11 cellular contexts compared by ENCODE assay signal in the genomic region with DNA sequence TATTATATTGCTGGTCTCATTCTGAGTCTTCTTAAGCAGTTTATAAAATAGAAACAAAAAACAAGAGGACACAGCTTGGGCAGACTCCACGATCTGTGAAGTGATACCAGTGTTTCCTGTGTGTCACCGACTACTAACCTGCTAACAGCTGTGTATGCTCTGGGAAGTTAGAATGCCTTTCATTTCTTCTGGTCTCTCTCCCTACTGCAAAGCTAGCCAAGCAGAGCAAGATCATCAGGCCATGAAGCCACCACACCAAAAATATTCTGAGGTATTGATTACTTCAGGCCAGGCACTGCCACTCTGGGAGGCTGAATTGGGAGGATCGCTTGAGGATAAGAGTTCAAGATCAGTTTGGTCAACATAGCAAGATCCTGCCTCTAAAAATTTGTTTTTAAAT. TPM values are rescaled to one million over a fixed set of nuclear protein-coding genes. Genes with fewer than 3 reads are reported as not detected.
DNase-seq lines count a peak whose midpoint lies in the region; ATAC-seq, FAIRE-seq and TF ChIP-seq lines count a peak whose summit lies in the region.
"Had no signal": no experiment of that assay in that cellular context is flagged by ENCODE, and none has a peak within 500 bp of the region (broad histone marks: within the 10 kb centered on the region; RNA-seq: fewer than 3 reads in every experiment).

No MANE protein-coding gene starts in this region.

- 45 to 55% methylated on average over 3 of the region's 3 CpGs for WGBS in heart right ventricle, 2 donors
- 55 to 78% methylated on average over 3 of the region's 3 CpGs for WGBS in sigmoid colon, 2 donors

- no peak for DNase-seq in cardiac muscle cell (ENCODE audit: low read depth in 1 of 2, low spot score in 1 of 2)
- no peak for DNase-seq in heart right ventricle
- DNase-seq in RPMI7951 (ENCODE audit: low read depth): peak; percentile 14
- no peak for DNase-seq in H54 (ENCODE audit: insufficient read length, low spot score)
- DNase-seq in sigmoid colon: no peak
- no peak for DNase-seq in NCI-H1694 treated with DMSO at 0.1 percent for 48 hours (lab: John Stamatoyannopoulos, UW)
- DNase-seq: CD4-positive, alpha-beta T cell; MV-4-11; substantia nigra had no signal

- peak overlapping the region; percentile 77 for H3K27ac Mint-ChIP-seq in stimulated activated naive CD8-positive, alpha-beta T cell treated with anti-CD3 and anti-CD28 coated beads, Interleukin-15, Interleukin-2, amounts not matched to agents 100 ng/mL and 50 ng/mL, for 24 hours
- H3K27ac Mint-ChIP-seq: CD4-positive, alpha-beta T cell had no signal

- TF ChIP-seq CTCF in cardiac muscle cell (IDR thresholded peaks at IDR 0.05; ENCODE audit: low read depth, low read length) (no peak), heart right ventricle (IDR thresholded peaks at IDR 0.05) (no peak), sigmoid colon (IDR thresholded peaks at IDR 0.05) (no peak)

- H3K9me3 Mint-ChIP-seq in stimulated activated naive CD8-positive, alpha-beta T cell treated with anti-CD3 and anti-CD28 coated beads, Interleukin-15, Interleukin-2, amounts not matched to agents 100 ng/mL and 50 ng/mL, for 24 hours: no peaks in the 10 kb centered on the region
- H3K9me3 Mint-ChIP-seq: CD4-positive, alpha-beta T cell had no signal

- no peaks in the 10 kb centered on the region for H3K27me3 ChIP-seq in cardiac muscle cell
- H3K27me3 ChIP-seq in heart right ventricle: no peaks in the 10 kb centered on the region
- no peaks in the 10 kb centered on the region for H3K27me3 ChIP-seq in sigmoid colon

- no peaks in the 10 kb centered on the region for H3K9me3 ChIP-seq in cardiac muscle cell (ENCODE audit: low read depth)
- no peaks in the 10 kb centered on the region for H3K9me3 ChIP-seq in heart right ventricle
- H3K9me3 ChIP-seq in sigmoid colon: no peaks in the 10 kb centered on the region

- peaks cover 30% of the 10 kb centered on the region for H3K4me1 Mint-ChIP-seq in stimulated activated naive CD8-positive, alpha-beta T cell treated with anti-CD3 and anti-CD28 coated beads, Interleukin-15, Interleukin-2, amounts not matched to agents 100 ng/mL and 50 ng/mL, for 24 hours (ENCODE audit: low read depth)

- H3K36me3 ChIP-seq in cardiac muscle cell (peaks cover 15% of the 10 kb centered on the region), heart right ventricle (peaks cover 0 to 54% (median 23%) of the 10 kb centered on the region in 9 donors), sigmoid colon (peaks cover 10 to 41% (median 16%) of the 10 kb centered on the region in 4 donors)

- ATAC-seq in heart right ventricle (no peak), HG02798 (IDR thresholded peaks at IDR 0.05; ENCODE audit: poor library complexity, unreplicated experiment) (peak; percentile 88)

- peak overlapping the region; percentile 9 for H3K27ac ChIP-seq in cardiac muscle cell
- H3K27ac ChIP-seq in heart right ventricle: peak overlapping the region in 5 of 10 donors; percentile 18 to 55 (median 40)
- H3K27ac ChIP-seq in sigmoid colon: no peak overlapping the region

- no peak for TF ChIP-seq POLR2A in H54 (IDR thresholded peaks at IDR 0.05; ENCODE audit: low read depth, low read length)
- TF ChIP-seq POLR2A in sigmoid colon (IDR thresholded peaks at IDR 0.05): no peak

- H3K4me1 ChIP-seq in cardiac muscle cell (ENCODE audit: low read depth) (peaks cover 18% of the 10 kb centered on the region), heart right ventricle (peaks cover 2 to 57% (median 41%) of the 10 kb centered on the region in 9 donors), sigmoid colon (peaks cover 0 to 10% (median 2%) of the 10 kb centered on the region in 4 donors)

- H3K36me3 Mint-ChIP-seq in stimulated activated naive CD8-positive, alpha-beta T cell treated with anti-CD3 and anti-CD28 coated beads, Interleukin-15, Interleukin-2, amounts not matched to agents 100 ng/mL and 50 ng/mL, for 24 hours (ENCODE audit: low read depth): peaks cover 32% of the 10 kb centered on the region

- no peak for TF ChIP-seq EP300 in sigmoid colon (IDR thresholded peaks at IDR 0.05)

- H3K4me3 ChIP-seq in cardiac muscle cell: no peak overlapping the region
- no peak overlapping the region for H3K4me3 ChIP-seq in heart right ventricle
- H3K4me3 ChIP-seq in sigmoid colon: no peak overlapping the region

- intact Hi-C loops in heart right ventricle (cut with DNase I): no loop called here
- intact Hi-C loops in sigmoid colon (cut with DNase I): no loop called here

- no peak for FAIRE-seq in H54 (lab: Jason Lieb, UNC)

- peak overlapping the region; percentile 30 for H3K4me3 Mint-ChIP-seq in stimulated activated naive CD8-positive, alpha-beta T cell treated with anti-CD3 and anti-CD28 coated beads, Interleukin-15, Interleukin-2, amounts not matched to agents 100 ng/mL and 50 ng/mL, for 24 hours
- H3K4me3 Mint-ChIP-seq: CD4-positive, alpha-beta T cell had no signal

- no peaks in the 10 kb centered on the region for H3K27me3 Mint-ChIP-seq in stimulated activated naive CD8-positive, alpha-beta T cell treated with anti-CD3 and anti-CD28 coated beads, Interleukin-15, Interleukin-2, amounts not matched to agents 100 ng/mL and 50 ng/mL, for 24 hours
- H3K27me3 Mint-ChIP-seq: CD4-positive, alpha-beta T cell had no signal

RNA-seq across cellular contexts. Expression of gene SMIM29, which starts 46.9 kb away (rescaled TPM):
- total RNA-seq in cardiac muscle cell: 13.1 and 13.4 TPM in 2 replicates
- 14.7 and 17.7 TPM in 2 replicates for polyA plus RNA-seq in cardiac muscle cell
- total RNA-seq in heart right ventricle: 10 to 100 TPM; 16.0 to 29.1 (median 24.2) TPM
- 10 to 100 TPM; 51.5 to 78.2 TPM for polyA plus RNA-seq in heart right ventricle
- 79.9 and 84.0 TPM in 2 replicates for total RNA-seq in RPMI7951 (2014; rRNA removed; shearing (Covaris generic))
- total RNA-seq in sigmoid colon: 10 to 100 TPM; 16.8 to 34.3 (median 27.6) TPM
- polyA plus RNA-seq in sigmoid colon: 10 to 100 TPM; 22.9 to 39.0 (median 23.7) TPM

RNA-seq across cellular contexts. Expression of gene HMGA1, which starts 59.0 kb away (rescaled TPM):
- 505 and 639 TPM in 2 replicates for total RNA-seq in cardiac muscle cell
- polyA plus RNA-seq in cardiac muscle cell: 341 and 384 TPM in 2 replicates
- 10 to 100 TPM; 33.9 to 54.9 (median 41.3) TPM for total RNA-seq in heart right ventricle
- 10 to 100 TPM; 14.2 to 41.0 TPM for polyA plus RNA-seq in heart right ventricle
- 361 and 398 TPM in 2 replicates for total RNA-seq in RPMI7951 (2014; rRNA removed; shearing (Covaris generic))
- 10 to 100 TPM in 2 of 4 donors, 1 to 10 TPM in 2; 6.9 to 12.1 (median 9.4) TPM for total RNA-seq in sigmoid colon
- 100 to 1,000 TPM in 2 of 3 donors, 10 to 100 TPM in 1; 89.7 to 311 (median 111) TPM for polyA plus RNA-seq in sigmoid colon
